ENCODE assay signal across 21 cellular contexts in the genomic region with DNA sequence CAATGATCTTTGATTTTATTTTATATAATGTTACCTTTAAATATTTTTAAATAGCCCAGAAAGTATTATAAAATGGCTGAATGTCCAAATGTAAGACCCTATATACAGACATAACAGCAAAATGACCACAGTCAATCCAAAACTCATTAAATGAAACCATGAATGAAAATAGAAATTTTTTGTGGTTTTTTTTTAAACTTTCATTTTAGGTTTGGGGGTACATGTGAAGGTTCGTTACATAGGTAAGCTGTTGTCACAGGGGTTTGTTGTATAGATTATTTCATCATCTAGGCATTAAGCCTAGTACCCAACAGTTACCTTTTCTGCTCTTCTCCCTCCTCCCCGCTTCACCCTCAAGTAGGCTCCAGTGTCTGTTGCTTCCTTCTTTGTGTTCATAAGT.
DNase-seq lines count a peak whose midpoint lies in the region; ATAC-seq, FAIRE-seq and TF ChIP-seq lines count a peak whose summit lies in the region.
"Had no signal": no experiment of that assay in that cellular context is flagged by ENCODE, and none has a peak within 500 bp of the region (broad histone marks: within the 10 kb centered on the region; RNA-seq: fewer than 3 reads in every experiment).

No MANE protein-coding gene starts in this region.

- no peak overlapping the region for H2AFZ ChIP-seq in K562 (ENCODE audit: low read depth, low read length)

- H4K20me1 ChIP-seq in K562 (replicated peaks; ENCODE audit: control insufficient read depth, insufficient read depth, low read length): no peaks in the 10 kb centered on the region

- H3K27ac Mint-ChIP-seq in endothelial cell (ENCODE audit: unreplicated experiment): no peak overlapping the region
- H3K27ac Mint-ChIP-seq: HFFc6 had no signal

- ATAC-seq in GM18870 (IDR thresholded peaks at IDR 0.05; ENCODE audit: unreplicated experiment): peak; percentile 66
- ATAC-seq in GM21576 (IDR thresholded peaks at IDR 0.05; ENCODE audit: unreplicated experiment): peak; percentile 66
- ATAC-seq in HG03095 (IDR thresholded peaks at IDR 0.05; ENCODE audit: unreplicated experiment): peak; percentile 69
- ATAC-seq in K562: peak; percentile 30
- ATAC-seq: gastroesophageal sphincter had no signal

- 91% methylated on average over 2 of the region's 2 CpGs for WGBS in K562 (ENCODE audit: insufficient coverage, low coverage, missing lambda C conversion rate)

- peaks cover 55% of the 10 kb centered on the region; the same call in 2 of the 3 replicates for H3K36me3 ChIP-seq in K562 (ENCODE audit: control insufficient read depth, insufficient read depth, low read length)

- BruUV-seq in K562 (replicated peaks; lab: Mats Ljungman, UMichigan): no TSS peak

- no peaks in the 10 kb centered on the region for H3K4me1 ChIP-seq in K562 (replicated peaks in 1 of 2; ENCODE audit: control insufficient read depth in 2 of 2, insufficient read depth in 2 of 2, low read length in 2 of 2)
- H3K4me1 ChIP-seq: gastroesophageal sphincter had no signal

- no peak for TF ChIP-seq CTCF in K562 (IDR thresholded peaks at IDR 0.05 in 2 of 3, conservative IDR thresholded peaks at IDR 0.05 in 1 of 3; ENCODE audit: insufficient read depth in 2 of 3, low read depth in 1 of 3, low read length in 3 of 3)
- no peak for TF ChIP-seq CTCF in endothelial cell (IDR thresholded peaks at IDR 0.05; ENCODE audit: unreplicated experiment)

- H3K4me2 ChIP-seq in K562 (ENCODE audit: insufficient read depth, low read length): no peak overlapping the region

- in situ Hi-C loops in K562 (cut with MboI): no loop called here

- H3K9me3 ChIP-seq in K562 (replicated peaks; ENCODE audit: control insufficient read depth, insufficient read depth, low read depth, low read length): no peaks in the 10 kb centered on the region
- H3K9me3 ChIP-seq: gastroesophageal sphincter had no signal

- H3K4me1 Mint-ChIP-seq in endothelial cell (ENCODE audit: unreplicated experiment): no peaks in the 10 kb centered on the region

- H3K4me3 ChIP-seq in K562: no peak overlapping the region
- H3K4me3 ChIP-seq: gastroesophageal sphincter had no signal

- no peaks in the 10 kb centered on the region for H3K9me1 ChIP-seq in K562 (ENCODE audit: control insufficient read depth, insufficient read depth, low read length)

- H3K36me3 Mint-ChIP-seq in endothelial cell (ENCODE audit: low read depth, unreplicated experiment): peaks cover 7% of the 10 kb centered on the region

- CTCF ChIA-PET in K562 (lab: Yijun Ruan, JAX; ENCODE audit: low intra/inter-chr PET ratio): no interaction called here

- no peak overlapping the region for H3K9ac ChIP-seq in K562 (ENCODE audit: insufficient read depth in 1 of 2, low read depth in 2 of 2, low read length in 2 of 2)

- no peaks in the 10 kb centered on the region for H3K27me3 Mint-ChIP-seq in endothelial cell (ENCODE audit: unreplicated experiment)

- no peak overlapping the region for H3K27ac ChIP-seq in K562 (ENCODE audit: extremely low read depth, low read depth, low read length)
- H3K27ac ChIP-seq: epithelial cell of prostate, gastroesophageal sphincter, HL-60 had no signal

- no peaks in the 10 kb centered on the region for H3K9me3 Mint-ChIP-seq in endothelial cell (ENCODE audit: unreplicated experiment)
- H3K9me3 Mint-ChIP-seq: HFFc6 had no signal

- TF ChIP-seq EP300 in K562 (IDR thresholded peaks at IDR 0.05; ENCODE audit: low read length): no peak

- H3K79me2 ChIP-seq in K562 (ENCODE audit: control insufficient read depth, insufficient read depth, low read length): peaks cover 11% of the 10 kb centered on the region; the same call in 1 of the 3 replicates

- intact Hi-C loops in K562 (cut with micrococcal nuclease): no loop called here

- TF ChIP-seq POLR2A in K562 (conservative IDR thresholded peaks at IDR 0.05): no peak

- FAIRE-seq in K562 (lab: Jason Lieb, UNC): no peak
- FAIRE-seq: colon, D721Med, RCC 7860 had no signal

- no peak for TF ChIP-seq RAD21 in K562 (CRISPR knock-in tag; conservative IDR thresholded peaks at IDR 0.05 in 1 of 2, IDR thresholded peaks at IDR 0.05 in 1 of 2)

- POLR2A ChIA-PET in K562 (lab: Yijun Ruan, JAX): interaction anchor here (0.6 to 1.6 kb wide), 3 partner anchors 10 to 22 kb away, joined by 3 to 4 read pairs (median 3); no protein-coding TSS in a partner anchor

- DNase-seq in K562 (ENCODE audit: extremely low read depth in 1 of 4, low spot score in 3 of 4): no peak
- DNase-seq in endothelial cell (ENCODE audit: low spot score): no peak
- no peak for DNase-seq in hepatic stellate cell (ENCODE audit: low spot score)
- DNase-seq in COLO829 (ENCODE audit: low spot score): no peak
- DNase-seq: activated CD4-positive, alpha-beta T cell treated with anti-CD3 and anti-CD28 coated beads for 48 hours; activated CD8-positive, alpha-beta memory T cell treated with anti-CD3 and anti-CD28 coated beads, Interleukin-2, amount 50 U/mL, for 48 hours; activated naive CD4-positive, alpha-beta T cell treated with Interleukin-2 at 50 U/mL for 16 hours; AML-193; GDM1; HFFc6; stimulated activated CD4-positive, alpha-beta T cell treated with anti-CD3 and anti-CD28 coated beads, Interleukin-2, amount 100 ng/mL, for 48 hours; stimulated activated CD8-positive, alpha-beta memory T cell treated with anti-CD3 and anti-CD28 coated beads, Interleukin-4, amount 100 ng/mL, for 48 hours had no signal

- H3K4me3 Mint-ChIP-seq in endothelial cell (ENCODE audit: unreplicated experiment): no peak overlapping the region
- H3K4me3 Mint-ChIP-seq: HFFc6 had no signal

- H3K27me3 ChIP-seq in K562 (ENCODE audit: control insufficient read depth in 2 of 2, insufficient read depth in 2 of 2, low read length in 2 of 2): no peaks in the 10 kb centered on the region
- H3K27me3 ChIP-seq: gastroesophageal sphincter had no signal

TF ChIP-seq in K562, 482 proteins besides CTCF, POLR2A, EP300 and RAD21:
- TF ChIP-seq ELF4 (CRISPR knock-in tag; IDR thresholded peaks at IDR 0.05) (no peak), RBM22 (IDR thresholded peaks at IDR 0.05; ENCODE audit: low read depth, low read length, poor library complexity, severe bottlenecking) (peak; percentile 41), ETV1 (tag; conservative IDR thresholded peaks at IDR 0.05; ENCODE audit: low read depth) (no peak), ZNF263 (CRISPR knock-in tag; IDR thresholded peaks at IDR 0.05; ENCODE audit: borderline replicate concordance) (no peak; the same call in 1 of the 2 replicates), NCOR1 (IDR thresholded peaks at IDR 0.05) (no peak)
